29 cellular contexts compared by ENCODE assay signal in the genomic region with DNA sequence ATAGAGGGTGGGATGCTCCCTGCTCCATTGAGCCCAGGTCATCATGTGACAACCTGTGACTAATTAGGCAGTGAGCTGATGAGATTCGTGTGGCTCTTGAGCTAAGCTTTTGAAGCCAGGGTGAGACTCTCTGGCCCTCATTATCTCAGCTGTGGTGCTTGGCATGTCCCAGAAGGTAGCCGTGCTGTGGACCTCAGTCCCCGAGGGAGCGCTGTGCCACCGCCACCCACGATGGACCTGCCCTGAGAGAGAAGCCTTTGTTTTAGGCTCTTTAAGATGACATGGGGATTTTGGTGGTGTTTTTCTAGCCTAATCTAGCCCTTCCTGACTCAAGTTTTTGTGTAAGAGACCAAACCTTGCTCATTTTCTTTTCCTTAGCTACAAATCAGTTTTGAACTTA.
"Had no signal": no experiment of that assay in that cellular context is flagged by ENCODE, and none has a peak within 500 bp of the region (broad histone marks: within the 10 kb centered on the region; RNA-seq: fewer than 3 reads in every experiment).

No MANE protein-coding gene starts in this region.

- H3K27ac ChIP-seq: colonic mucosa, dorsolateral prefrontal cortex, esophagus muscularis mucosa, neural progenitor cell, sigmoid colon, testis, vagina had no signal

- H3K4me3 ChIP-seq: colonic mucosa, dorsolateral prefrontal cortex, esophagus muscularis mucosa, neural progenitor cell, sigmoid colon, smooth muscle cell, testis, vagina had no signal

- H3K4me2 ChIP-seq: neural progenitor cell, smooth muscle cell had no signal

- H3K9me3 ChIP-seq: colonic mucosa, esophagus muscularis mucosa, sigmoid colon, testis, vagina had no signal

- H3K36me3 Mint-ChIP-seq: activated CD4-positive, alpha-beta memory T cell treated with anti-CD3 and anti-CD28 coated beads for 36 hours; activated naive CD8-positive, alpha-beta T cell treated with anti-CD3 and anti-CD28 coated beads, Interleukin-2, amount 10 ng/mL, durations not matched to agents 7 days and 5 days; naive thymus-derived CD8-positive, alpha-beta T cell had no signal

- H3K27ac Mint-ChIP-seq: activated CD4-positive, alpha-beta memory T cell treated with anti-CD3 and anti-CD28 coated beads for 36 hours; activated naive CD4-positive, alpha-beta T cell treated with anti-CD3 and anti-CD28 coated beads for 36 hours; effector memory CD8-positive, alpha-beta T cell; mesothelial cell of epicardium; neural progenitor cell; progenitor cell of endocrine pancreas had no signal

- H3K27me3 ChIP-seq: colonic mucosa, esophagus muscularis mucosa, sigmoid colon, testis, vagina had no signal

- H2AFZ ChIP-seq: neural progenitor cell had no signal

- H3K4me3 Mint-ChIP-seq: activated CD4-positive, alpha-beta memory T cell treated with anti-CD3 and anti-CD28 coated beads for 36 hours; activated naive CD4-positive, alpha-beta T cell treated with anti-CD3 and anti-CD28 coated beads for 36 hours; activated naive CD8-positive, alpha-beta T cell treated with anti-CD3 and anti-CD28 coated beads, Interleukin-2, amount 10 ng/mL, durations not matched to agents 7 days and 5 days; effector memory CD8-positive, alpha-beta T cell; mesothelial cell of epicardium; naive thymus-derived CD8-positive, alpha-beta T cell; neural progenitor cell had no signal

- FAIRE-seq: bronchial epithelial cell, endothelial cell of umbilical vein, frontal cortex had no signal

- H3K9me3 Mint-ChIP-seq: activated CD4-positive, alpha-beta memory T cell treated with anti-CD3 and anti-CD28 coated beads for 36 hours; activated naive CD4-positive, alpha-beta T cell treated with anti-CD3 and anti-CD28 coated beads for 36 hours; activated naive CD8-positive, alpha-beta T cell treated with anti-CD3 and anti-CD28 coated beads, Interleukin-2, amount 10 ng/mL, durations not matched to agents 7 days and 5 days; mesothelial cell of epicardium; naive thymus-derived CD8-positive, alpha-beta T cell had no signal

- H3K4me1 ChIP-seq: colonic mucosa, sigmoid colon, testis, vagina had no signal

- DNase-seq: activated CD4-positive, alpha-beta memory T cell treated with anti-CD3 and anti-CD28 coated beads for 36 hours; activated CD4-positive, alpha-beta T cell treated with anti-CD3 and anti-CD28 coated beads for 48 hours; activated naive CD4-positive, alpha-beta T cell treated with anti-CD3 and anti-CD28 coated beads for 36 hours; activated naive CD8-positive, alpha-beta T cell treated with anti-CD3 and anti-CD28 coated beads, Interleukin-2, amount 10 ng/mL, durations not matched to agents 7 days and 5 days; activated T-cell treated with anti-CD3 and anti-CD28 coated beads, Interleukin-2, amount 50 U/mL, for 48 hours; amniotic stem cell; colonic mucosa; dorsolateral prefrontal cortex; effector memory CD8-positive, alpha-beta T cell; head of caudate nucleus; hypothalamus; left ventricle myocardium superior; mammary epithelial cell; naive thymus-derived CD8-positive, alpha-beta T cell; retina; sigmoid colon; stimulated activated CD4-positive, alpha-beta T cell treated with anti-CD3 and anti-CD28 coated beads, Interleukin-15, amount 100 ng/mL, for 24 hours; stimulated activated naive CD4-positive, alpha-beta T cell; testis; trophoblast cell had no signal

- H3K27me3 Mint-ChIP-seq: progenitor cell of endocrine pancreas had no signal

- H3K36me3 ChIP-seq: colonic mucosa, esophagus muscularis mucosa, neural progenitor cell, sigmoid colon, vagina had no signal

- ATAC-seq: effector memory CD8-positive, alpha-beta T cell; left ventricle myocardium superior; naive thymus-derived CD8-positive, alpha-beta T cell had no signal
